Comparison of ENCODE assay signal across 8 cellular contexts in the genomic region with DNA sequence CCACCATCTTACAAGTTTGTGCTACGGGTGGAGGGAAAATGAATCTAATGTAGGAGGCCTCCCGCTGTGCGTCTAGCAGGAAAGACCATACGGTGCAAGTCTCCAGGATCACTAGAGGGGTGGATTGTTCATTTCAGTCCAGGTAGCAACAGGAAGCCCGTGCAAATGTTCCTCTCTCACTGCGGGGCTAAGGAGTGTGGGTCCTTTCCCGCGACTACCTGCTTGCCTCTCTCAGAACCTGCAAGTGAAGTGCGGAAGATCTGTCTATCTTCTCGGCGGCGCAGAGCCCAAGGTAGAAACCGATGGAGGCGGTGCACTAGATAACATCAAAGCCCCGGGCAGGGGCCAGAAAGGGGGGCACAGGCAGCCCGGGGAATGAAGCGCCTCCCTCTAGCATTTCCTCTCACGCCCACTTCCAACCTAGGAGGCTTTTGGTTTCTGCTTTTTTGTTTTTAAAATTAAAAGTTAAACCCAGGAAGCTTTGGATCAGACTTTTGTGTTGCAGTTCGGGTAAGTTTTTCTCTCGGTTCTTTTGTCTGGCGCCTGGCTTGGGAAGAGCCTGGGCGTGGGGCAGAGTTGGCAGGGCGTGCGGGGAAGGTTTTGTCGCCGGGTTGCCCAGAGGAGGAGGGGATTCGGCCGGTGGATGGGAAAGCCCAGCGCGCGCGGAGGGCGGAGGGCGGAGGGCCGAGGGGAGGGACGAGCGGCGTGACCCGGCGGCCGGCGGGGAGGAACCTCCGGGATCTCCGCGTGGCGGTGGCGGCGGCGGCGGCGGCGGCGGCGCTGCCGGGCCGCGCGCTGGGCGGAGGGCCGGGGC. TPM values are rescaled to one million over a fixed set of nuclear protein-coding genes. Genes with fewer than 3 reads are reported as not detected.
DNase-seq lines count a peak whose midpoint lies in the region; TF ChIP-seq lines count a peak whose summit lies in the region.

No MANE protein-coding gene starts in this region.

- H3K9me3 ChIP-seq in HEK293 (ENCODE audit: control insufficient read depth, insufficient read depth, low read depth, low read length), result no peaks in the 10 kb centered on the region
- no peaks in the 10 kb centered on the region for H3K9me3 ChIP-seq in right atrium auricular region
- no peaks in the 10 kb centered on the region for H3K9me3 ChIP-seq in uterus

- no peaks in the 10 kb centered on the region for H3K36me3 ChIP-seq in HEK293 (ENCODE audit: control insufficient read depth in 2 of 2, insufficient read depth in 1 of 2, low read length in 2 of 2)
- H3K36me3 ChIP-seq in right atrium auricular region, result no peaks in the 10 kb centered on the region
- H3K36me3 ChIP-seq in uterus, result no peaks in the 10 kb centered on the region

- CTCF ChIA-PET in HEK293 (lab: Yijun Ruan, JAX), result interaction anchor here (0.7 to 1.0 kb wide), 2 partner anchors 85 to 354 kb away, joined by 3 to 4 read pairs; no protein-coding TSS in a partner anchor

- peak overlapping the region; percentile 99 for H3K27ac Mint-ChIP-seq in T-helper 1 cell treated with Interleukin-12 subunit alpha and Interleukin-12 subunit beta and Interleukin-4 antibody, amounts not matched to agents 30 μg/mL and 1 μg/mL, for 36 hours

- H3K4me1 Mint-ChIP-seq in T-helper 1 cell treated with Interleukin-12 subunit alpha and Interleukin-12 subunit beta and Interleukin-4 antibody, amounts not matched to agents 30 μg/mL and 1 μg/mL, for 36 hours (ENCODE audit: low read depth), result peaks cover 30% of the 10 kb centered on the region

- H3K4me1 ChIP-seq in HEK293 (ENCODE audit: control insufficient read depth, insufficient read depth, low read length) (peaks cover 18% of the 10 kb centered on the region), right atrium auricular region (peaks cover 0 to 29% of the 10 kb centered on the region in 2 donors), uterus (no peaks in the 10 kb centered on the region)

- no peaks in the 10 kb centered on the region for H3K27me3 Mint-ChIP-seq in T-helper 1 cell treated with Interleukin-12 subunit alpha and Interleukin-12 subunit beta and Interleukin-4 antibody, amounts not matched to agents 30 μg/mL and 1 μg/mL, for 36 hours (ENCODE audit: low read depth)

- intact Hi-C loops in uterus (cut with DNase I; ENCODE audit: low total_unique reads), result no loop called here

- peak overlapping the region; percentile 74 for H3K4me3 ChIP-seq in HEK293 (ENCODE audit: low read depth, low read length)
- H3K4me3 ChIP-seq in right atrium auricular region, result peak overlapping the region; percentile 58 to 86
- H3K4me3 ChIP-seq in uterus, result peak overlapping the region; percentile 66 to 83

- peak overlapping the region; percentile 99 for H3K4me3 Mint-ChIP-seq in T-helper 1 cell treated with Interleukin-12 subunit alpha and Interleukin-12 subunit beta and Interleukin-4 antibody, amounts not matched to agents 30 μg/mL and 1 μg/mL, for 36 hours

- H3K27me3 ChIP-seq in right atrium auricular region (no peaks in the 10 kb centered on the region), uterus (no peaks in the 10 kb centered on the region)

- peak in 1 of 2 donors; percentile 35 for TF ChIP-seq POLR2A in uterus (IDR thresholded peaks at IDR 0.05)

- DNase-seq in GF-D8 (lab: John Stamatoyannopoulos, UW) (peak; percentile 33), NCI-H1105 (lab: John Stamatoyannopoulos, UW) (peak; percentile 76), amniotic stem cell (lab: John Stamatoyannopoulos, UW) (peak; percentile 27), right atrium auricular region (ENCODE audit: low spot score) (peak; percentile 81), putamen (ENCODE audit: low spot score) (peak; percentile 63), uterus (peak; percentile 66 to 81)

- TF ChIP-seq CTCF in HEK293 (tag by site-specific recombination; IDR thresholded peaks at IDR 0.05) (no peak), right atrium auricular region (IDR thresholded peaks at IDR 0.05) (no peak), uterus (IDR thresholded peaks at IDR 0.05) (no peak)

- POLR2A ChIA-PET in HEK293 (lab: Yijun Ruan, JAX), result no interaction called here

- H3K9me3 Mint-ChIP-seq in T-helper 1 cell treated with Interleukin-12 subunit alpha and Interleukin-12 subunit beta and Interleukin-4 antibody, amounts not matched to agents 30 μg/mL and 1 μg/mL, for 36 hours, result no peaks in the 10 kb centered on the region

- peaks cover 5% of the 10 kb centered on the region for H3K36me3 Mint-ChIP-seq in T-helper 1 cell treated with Interleukin-12 subunit alpha and Interleukin-12 subunit beta and Interleukin-4 antibody, amounts not matched to agents 30 μg/mL and 1 μg/mL, for 36 hours (ENCODE audit: low read depth)

- H3K27ac ChIP-seq in HEK293 (ENCODE audit: extremely low read depth, low read depth, low read length), result peak overlapping the region; percentile 90
- peak overlapping the region; percentile 95 to 96 for H3K27ac ChIP-seq in right atrium auricular region
- peak overlapping the region; percentile 96 to 98 for H3K27ac ChIP-seq in uterus

TF ChIP-seq in HEK293, 187 proteins besides CTCF, POLR2A, EP300 and RAD21 (continues in another document):
- TF ChIP-seq SCRT2 (tag by site-specific recombination; IDR thresholded peaks at IDR 0.05) (peak; percentile 65), ZNF366 (tag by site-specific recombination; conservative IDR thresholded peaks at IDR 0.05) (peak; percentile 95), KLF7 (tag by site-specific recombination; IDR thresholded peaks at IDR 0.05; ENCODE audit: borderline replicate concordance) (0 out of 2 replicates have a peak, but pooled peaks have one; percentile 26), ZNF324 (tag by site-specific recombination; IDR thresholded peaks at IDR 0.05) (no peak), ZNF2 (tag by site-specific recombination; IDR thresholded peaks at IDR 0.05) (no peak; the same call in 1 of the 2 replicates), ZNF292 (tag by site-specific recombination; IDR thresholded peaks at IDR 0.05; ENCODE audit: borderline replicate concordance, low read depth) (no peak), ZNF610 (tag by site-specific recombination; IDR thresholded peaks at IDR 0.05; ENCODE audit: borderline replicate concordance) (no peak), ZNF169 (tag by site-specific recombination; IDR thresholded peaks at IDR 0.05) (no peak), SP2 (tag by site-specific recombination; IDR thresholded peaks at IDR 0.05) (peak; percentile 93), ZNF629 (tag by site-specific recombination; IDR thresholded peaks at IDR 0.05) (peak; percentile 31; the same call in 1 of the 2 replicates), ZNF404 (tag by site-specific recombination; IDR thresholded peaks at IDR 0.05) (no peak), ZNF514 (tag by site-specific recombination; IDR thresholded peaks at IDR 0.05) (no peak), ZBTB49 (tag by site-specific recombination; IDR thresholded peaks at IDR 0.05; ENCODE audit: low read depth) (no peak), ZNF335 (tag by site-specific recombination; conservative IDR thresholded peaks at IDR 0.05) (peak; percentile 88), ZNF473 (tag by site-specific recombination; IDR thresholded peaks at IDR 0.05) (no peak), ZBTB17 (tag by site-specific recombination; IDR thresholded peaks at IDR 0.05) (peak; percentile 81), ZNF133 (tag by site-specific recombination; IDR thresholded peaks at IDR 0.05) (no peak), ZNF155 (tag by site-specific recombination; IDR thresholded peaks at IDR 0.05) (no peak), ZNF837 (tag by site-specific recombination; IDR thresholded peaks at IDR 0.05) (no peak)
- TF ChIP-seq, protein P1, sequence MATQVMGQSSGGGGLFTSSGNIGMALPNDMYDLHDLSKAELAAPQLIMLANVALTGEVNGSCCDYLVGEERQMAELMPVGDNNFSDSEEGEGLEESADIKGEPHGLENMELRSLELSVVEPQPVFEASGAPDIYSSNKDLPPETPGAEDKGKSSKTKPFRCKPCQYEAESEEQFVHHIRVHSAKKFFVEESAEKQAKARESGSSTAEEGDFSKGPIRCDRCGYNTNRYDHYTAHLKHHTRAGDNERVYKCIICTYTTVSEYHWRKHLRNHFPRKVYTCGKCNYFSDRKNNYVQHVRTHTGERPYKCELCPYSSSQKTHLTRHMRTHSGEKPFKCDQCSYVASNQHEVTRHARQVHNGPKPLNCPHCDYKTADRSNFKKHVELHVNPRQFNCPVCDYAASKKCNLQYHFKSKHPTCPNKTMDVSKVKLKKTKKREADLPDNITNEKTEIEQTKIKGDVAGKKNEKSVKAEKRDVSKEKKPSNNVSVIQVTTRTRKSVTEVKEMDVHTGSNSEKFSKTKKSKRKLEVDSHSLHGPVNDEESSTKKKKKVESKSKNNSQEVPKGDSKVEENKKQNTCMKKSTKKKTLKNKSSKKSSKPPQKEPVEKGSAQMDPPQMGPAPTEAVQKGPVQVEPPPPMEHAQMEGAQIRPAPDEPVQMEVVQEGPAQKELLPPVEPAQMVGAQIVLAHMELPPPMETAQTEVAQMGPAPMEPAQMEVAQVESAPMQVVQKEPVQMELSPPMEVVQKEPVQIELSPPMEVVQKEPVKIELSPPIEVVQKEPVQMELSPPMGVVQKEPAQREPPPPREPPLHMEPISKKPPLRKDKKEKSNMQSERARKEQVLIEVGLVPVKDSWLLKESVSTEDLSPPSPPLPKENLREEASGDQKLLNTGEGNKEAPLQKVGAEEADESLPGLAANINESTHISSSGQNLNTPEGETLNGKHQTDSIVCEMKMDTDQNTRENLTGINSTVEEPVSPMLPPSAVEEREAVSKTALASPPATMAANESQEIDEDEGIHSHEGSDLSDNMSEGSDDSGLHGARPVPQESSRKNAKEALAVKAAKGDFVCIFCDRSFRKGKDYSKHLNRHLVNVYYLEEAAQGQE (tag by site-specific recombination; IDR thresholded peaks at IDR 0.05), result no peak

RNA-seq across cellular contexts. Expression of gene HIVEP1, which starts 3.5 kb away (rescaled TPM):
- total RNA-seq in right atrium auricular region (10 to 100 TPM; 16.1 to 18.8 TPM), uterus (10 to 100 TPM in 3 of 4 donors, 1 to 10 TPM in 1; 8.5 to 38.1 (median 22.0) TPM)

Comparison
In these comparisons a context has a peak if more than half of its experiments do, and no peak if none do; other contexts are left out.
1. Peak in every context shown above with its lines: DNase-seq, H3K4me3 ChIP-seq and H3K27ac ChIP-seq.
2. DNase-seq: peak in every context shown above with its lines; median percentile 81 in right atrium auricular region; 76 in NCI-H1105; 74 in uterus; 63 in putamen; 33 in GF-D8; 27 in amniotic stem cell.